ENCODE assay signal across 35 cellular contexts in the genomic region with DNA sequence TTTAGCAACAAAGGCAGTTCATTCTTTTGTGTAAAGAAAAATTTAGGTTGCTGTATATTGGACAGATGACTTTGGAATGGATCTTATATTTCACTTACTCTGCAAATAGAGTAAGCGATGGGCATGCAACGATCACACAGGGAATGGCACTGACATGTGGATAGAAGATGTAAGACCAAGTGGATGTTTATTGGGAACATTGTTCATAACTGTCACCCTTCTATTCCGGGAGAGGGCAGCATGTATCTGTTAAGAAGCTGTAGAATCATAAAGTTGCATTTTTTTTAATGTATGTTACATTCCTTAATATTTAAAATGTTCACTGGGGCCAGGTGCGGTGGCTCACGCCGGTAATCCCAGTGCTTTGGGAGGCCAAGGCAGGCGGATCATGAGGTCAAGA. TPM values are rescaled to one million over a fixed set of nuclear protein-coding genes. Genes with fewer than 3 reads are reported as not detected.
"Had no signal": no experiment of that assay in that cellular context is flagged by ENCODE, and none has a peak within 500 bp of the region (broad histone marks: within the 10 kb centered on the region; RNA-seq: fewer than 3 reads in every experiment).

No MANE protein-coding gene starts in this region.

- ATAC-seq: activated CD4-positive, alpha-beta T cell treated with anti-CD3 and anti-CD28 coated beads for 36 hours; activated CD8-positive, alpha-beta memory T cell treated with anti-CD3 and anti-CD28 coated beads, Interleukin-2, amount 10 ng/mL, durations not matched to agents 7 days and 5 days; activated CD8-positive, alpha-beta T cell treated with anti-CD3 and anti-CD28 coated beads, Interleukin-2, amount 10 ng/mL, durations not matched to agents 7 days and 5 days; activated naive CD8-positive, alpha-beta T cell treated with anti-CD3 and anti-CD28 coated beads, Interleukin-2, amount 50 U/mL, for 24 hours; body of pancreas; effector memory CD8-positive, alpha-beta T cell; heart left ventricle had no signal

- H3K4me1 ChIP-seq: adrenal gland, body of pancreas, heart left ventricle had no signal

- H3K27me3 ChIP-seq: adrenal gland, body of pancreas, esophagus muscularis mucosa, heart left ventricle had no signal

- H3K4me3 ChIP-seq: adrenal gland, body of pancreas, esophagus muscularis mucosa, heart left ventricle had no signal

- H3K27ac ChIP-seq: adrenal gland, body of pancreas, esophagus muscularis mucosa, heart left ventricle had no signal

- DNase-seq: activated CD4-positive, alpha-beta memory T cell treated with anti-CD3 and anti-CD28 coated beads for 36 hours; activated CD4-positive, alpha-beta T cell treated with anti-CD3 and anti-CD28 coated beads for 36 hours; activated CD4-positive, alpha-beta T cell treated with anti-CD3 and anti-CD28 coated beads, Interleukin-2, amount 10 ng/mL, durations not matched to agents 24 days and 14 days; activated CD4-positive, CD25-positive, alpha-beta regulatory T cell; activated CD4-positive, CD25-positive, alpha-beta regulatory T cell treated with anti-CD3 and anti-CD28 coated beads, Interleukin-2, amount 50 U/mL, for 72 hours; activated CD8-positive, alpha-beta memory T cell treated with anti-CD3 and anti-CD28 coated beads, Interleukin-2, amount 10 ng/mL, durations not matched to agents 7 days and 5 days; activated CD8-positive, alpha-beta memory T cell treated with anti-CD3 and anti-CD28 coated beads, Interleukin-2, amount 50 U/mL, for 4 hours; activated CD8-positive, alpha-beta T cell treated with anti-CD3 and anti-CD28 coated beads, Interleukin-2, amount 10 ng/mL, durations not matched to agents 7 days and 5 days; activated effector memory CD4-positive, alpha-beta T cell treated with anti-CD3 and anti-CD28 coated beads, Interleukin-2, amount 50 U/mL, for 16 hours; activated naive CD4-positive, alpha-beta T cell treated with anti-CD3 and anti-CD28 coated beads for 36 hours; activated naive CD8-positive, alpha-beta T cell treated with anti-CD3 and anti-CD28 coated beads for 36 hours; activated naive CD8-positive, alpha-beta T cell treated with anti-CD3 and anti-CD28 coated beads, Interleukin-2, amount 50 U/mL, for 24 hours; activated T-cell treated with anti-CD3 and anti-CD28 coated beads, Interleukin-2, amount 50 U/mL, for 1 hour; activated T-cell treated with anti-CD3 and anti-CD28 coated beads, Interleukin-2, amount 50 U/mL, for 48 hours; adrenal gland; amygdala; aorta; body of pancreas; caudate nucleus; cortex of kidney; dermis blood vessel endothelial cell; effector CD4-positive, alpha-beta T cell; effector memory CD8-positive, alpha-beta T cell; erythroblast; glutamatergic neuron; heart left ventricle; T-helper 2 cell had no signal

- H3K9me3 ChIP-seq: adrenal gland, body of pancreas, esophagus muscularis mucosa had no signal

RNA-seq across cellular contexts. Expression of gene CP, which starts 51.0 kb away (rescaled TPM):
- total RNA-seq: activated CD4-positive, alpha-beta memory T cell treated with anti-CD3 and anti-CD28 coated beads for 36 hours; activated CD4-positive, alpha-beta T cell treated with anti-CD3 and anti-CD28 coated beads for 36 hours; activated CD4-positive, alpha-beta T cell treated with anti-CD3 and anti-CD28 coated beads, Interleukin-2, amount 10 ng/mL, durations not matched to agents 24 days and 14 days; activated CD8-positive, alpha-beta memory T cell treated with anti-CD3 and anti-CD28 coated beads for 36 hours; activated CD8-positive, alpha-beta memory T cell treated with anti-CD3 and anti-CD28 coated beads, Interleukin-2, amount 10 ng/mL, durations not matched to agents 7 days and 5 days; activated CD8-positive, alpha-beta T cell treated with anti-CD3 and anti-CD28 coated beads, Interleukin-2, amount 10 ng/mL, durations not matched to agents 7 days and 5 days; activated naive CD4-positive, alpha-beta T cell treated with anti-CD3 and anti-CD28 coated beads for 36 hours; activated naive CD8-positive, alpha-beta T cell treated with anti-CD3 and anti-CD28 coated beads for 36 hours; activated T-helper 1 cell treated with anti-CD3 and anti-CD28 coated beads, Interleukin-12 subunit alpha, Interleukin-12 subunit beta, Interleukin-2, Interleukin-4 antibody, amounts not matched to agents 30 ng/mL and 10 ng/mL and 1 ng/mL, durations not matched to agents 14 hours and 24 hours and 36 hours; activated T-helper 2 cell treated with anti-CD3 and anti-CD28 coated beads, Interferon-gamma antibody, Interleukin-2, Interleukin-4, amounts not matched to agents 10 μg/mL and 5 μg/mL and 100 μg/mL, durations not matched to agents 14 hours and 24 hours and 36 hours; chondrocyte; fibroblast of lung; fibroblast of villous mesenchyme; frontal cortex had no signal
